Comparison of ENCODE assay signal across 12 cellular contexts in genomic region chr14:36254020-36254614, GRCh38.
DNase-seq lines count a peak whose midpoint lies in the region; ATAC-seq and TF ChIP-seq lines count a peak whose summit lies in the region.
"Had no signal": no experiment of that assay in that cellular context is flagged by ENCODE, and none has a peak within 500 bp of the region (broad histone marks: within the 10 kb centered on the region; RNA-seq: fewer than 3 reads in every experiment).

No MANE protein-coding gene starts in this region.

- H4K20me1 ChIP-seq in osteoblast (ENCODE audit: insufficient read depth, low read length), result no peaks in the 10 kb centered on the region

- H3K36me3 ChIP-seq in RWPE2 (ENCODE audit: low read depth) (no peaks in the 10 kb centered on the region), osteoblast (ENCODE audit: insufficient read depth, low read length) (no peaks in the 10 kb centered on the region), tibial nerve (no peaks in the 10 kb centered on the region)
- H3K36me3 ChIP-seq: SJCRH30, vagina had no signal

- H3K27ac ChIP-seq in RWPE2 (ENCODE audit: poor library complexity, severe bottlenecking) (no peak overlapping the region), osteoblast (ENCODE audit: low read depth, low read length) (no peak overlapping the region), tibial nerve (no peak overlapping the region)
- H3K27ac ChIP-seq: SJCRH30, vagina had no signal

- peak; percentile 38; the same call in 1 of the 3 replicates for ATAC-seq in RWPE2 (ENCODE audit: low read depth)

- DNase-seq in ELR (ENCODE audit: low read depth), result peak; percentile 33
- no peak for DNase-seq in RWPE2 (ENCODE audit: low spot score)
- peak; percentile 21 for DNase-seq in fibroblast of peridontal ligament (ENCODE audit: extremely low read depth)
- DNase-seq in osteoblast (ENCODE audit: insufficient read length, low spot score, missing footprints), result no peak
- no peak for DNase-seq in tibial nerve (ENCODE audit: low spot score in 2 of 2)
- no peak for DNase-seq in globus pallidus (ENCODE audit: low spot score)
- DNase-seq in dedifferentiated amniotic fluid mesenchymal stem cell (ENCODE audit: extremely low spot score), result no peak
- no peak for DNase-seq in stimulated activated CD4-positive, alpha-beta T cell treated with anti-CD3 and anti-CD28 coated beads, Interleukin-15, amount 100 ng/mL, for 24 hours
- DNase-seq: activated CD4-positive, alpha-beta T cell treated with anti-CD3 and anti-CD28 coated beads for 1 hour; activated gamma-delta T cell treated with Interleukin-2 at 50 U/mL for 16 hours; SJCRH30 had no signal

- H3K27me3 ChIP-seq in RWPE2 (ENCODE audit: insufficient read depth, poor library complexity, severe bottlenecking) (peaks cover 10% of the 10 kb centered on the region), osteoblast (ENCODE audit: insufficient read depth, low read length) (no peaks in the 10 kb centered on the region), tibial nerve (no peaks in the 10 kb centered on the region)
- H3K27me3 ChIP-seq: SJCRH30, vagina had no signal

- no peak for TF ChIP-seq EP300 in tibial nerve (IDR thresholded peaks at IDR 0.05)

- H2AFZ ChIP-seq in osteoblast (ENCODE audit: low read length), result no peak overlapping the region

- H3K4me2 ChIP-seq in osteoblast (ENCODE audit: insufficient read depth, low read length), result no peak overlapping the region

- H3K4me3 ChIP-seq in RWPE2 (ENCODE audit: severe bottlenecking) (no peak overlapping the region), osteoblast (ENCODE audit: insufficient read depth, low read length) (no peak overlapping the region), tibial nerve (no peak overlapping the region)
- H3K4me3 ChIP-seq: SJCRH30, vagina had no signal

- TF ChIP-seq CTCF in RWPE2 (IDR thresholded peaks at IDR 0.05; ENCODE audit: poor library complexity, severe bottlenecking), result peak; percentile 30
- TF ChIP-seq CTCF in osteoblast (IDR thresholded peaks at IDR 0.05; ENCODE audit: extremely low read depth, low read depth, low read length), result peak; percentile 44
- TF ChIP-seq CTCF in tibial nerve (IDR thresholded peaks at IDR 0.05), result no peak

- H3K9me3 ChIP-seq in RWPE2 (ENCODE audit: severe bottlenecking) (no peaks in the 10 kb centered on the region), osteoblast (ENCODE audit: low read depth, low read length) (no peaks in the 10 kb centered on the region), tibial nerve (no peaks in the 10 kb centered on the region)
- H3K9me3 ChIP-seq: SJCRH30, vagina had no signal

- 78 to 85% methylated on average over 8 of the region's 8 CpGs for WGBS in tibial nerve, 2 donors

- no peaks in the 10 kb centered on the region for H3K79me2 ChIP-seq in osteoblast (ENCODE audit: insufficient read depth, low read length)

- H3K4me1 ChIP-seq in RWPE2 (ENCODE audit: insufficient read depth, poor library complexity, severe bottlenecking), result no peaks in the 10 kb centered on the region
- H3K4me1 ChIP-seq in osteoblast (ENCODE audit: insufficient read depth, low read length), result no peaks in the 10 kb centered on the region
- peaks cover 0 to 23% (median 6%) of the 10 kb centered on the region in 4 donors for H3K4me1 ChIP-seq in tibial nerve
- H3K4me1 ChIP-seq: SJCRH30 had no signal

- TF ChIP-seq POLR2A in tibial nerve (IDR thresholded peaks at IDR 0.05), result no peak

Comparison
In these comparisons a context has a peak if more than half of its experiments do, and no peak if none do; other contexts are left out.
1. DNase-seq: peak in ELR (single experiment) and fibroblast of peridontal ligament (single experiment); none in RWPE2 (single experiment), osteoblast (single experiment), tibial nerve (0 of 2), globus pallidus (single experiment), dedifferentiated amniotic fluid mesenchymal stem cell (single experiment) and stimulated activated CD4-positive, alpha-beta T cell treated with anti-CD3 and anti-CD28 coated beads, Interleukin-15, amount 100 ng/mL, for 24 hours (single experiment).
2. CTCF ChIP-seq: peak in RWPE2 (single experiment) and osteoblast (single experiment); none in tibial nerve (0 of 5).